In genomic region chr3:142878901-142879300, GRCh38 we compare ENCODE assay signal across 26 cellular contexts. TPM values are rescaled to one million over a fixed set of nuclear protein-coding genes. Genes with fewer than 3 reads are reported as not detected.
DNase-seq lines count a peak whose midpoint lies in the region; ATAC-seq, FAIRE-seq and TF ChIP-seq lines count a peak whose summit lies in the region.
"Had no signal": no experiment of that assay in that cellular context is flagged by ENCODE, and none has a peak within 500 bp of the region (broad histone marks: within the 10 kb centered on the region; RNA-seq: fewer than 3 reads in every experiment).

No MANE protein-coding gene starts in this region.

- H3K27ac Mint-ChIP-seq in CD4-positive, alpha-beta memory T cell, result no peak overlapping the region
- H3K27ac Mint-ChIP-seq: CD14-positive monocyte; CD4-positive, alpha-beta T cell had no signal

- POLR2A ChIA-PET in HEK293 (lab: Yijun Ruan, JAX), result no interaction called here
- POLR2A ChIA-PET in K562 (lab: Yijun Ruan, JAX), result no interaction called here
- POLR2A ChIA-PET in CD4-positive, alpha-beta memory T cell (lab: Charles Lee; ENCODE audit: partially characterized antibody), result no interaction called here

- no peaks in the 10 kb centered on the region for H3F3A ChIP-seq in smooth muscle cell (ENCODE audit: low read depth)

- H3K9me1 ChIP-seq in K562 (ENCODE audit: control insufficient read depth, insufficient read depth, low read length), result no peaks in the 10 kb centered on the region

- H3K4me3 ChIP-seq in HEK293 (ENCODE audit: low read depth, low read length), result no peak overlapping the region
- H3K4me3 ChIP-seq in K562, result no peak overlapping the region
- H3K4me3 ChIP-seq in smooth muscle cell, result no peak overlapping the region
- no peak overlapping the region for H3K4me3 ChIP-seq in CD4-positive, alpha-beta memory T cell (ENCODE audit: low read length in 2 of 2)
- H3K4me3 ChIP-seq: A549; BLaER1 treated with 17β-estradiol and CSF1 and Interleukin-3, amounts not matched to agents 10 nM and 100 nM; HAP-1 had no signal

- H3K79me2 ChIP-seq in K562 (ENCODE audit: control insufficient read depth, insufficient read depth, low read length) (no peaks in the 10 kb centered on the region), smooth muscle cell (ENCODE audit: low read depth) (peaks cover 12% of the 10 kb centered on the region)

- TF ChIP-seq RAD21 in K562 (CRISPR knock-in tag; conservative IDR thresholded peaks at IDR 0.05 in 1 of 2, IDR thresholded peaks at IDR 0.05 in 1 of 2), result no peak

- in situ Hi-C loops in K562 (cut with MboI), result no loop called here

- ATAC-seq in K562, result no peak
- ATAC-seq: A549 had no signal

- H3K9me3 Mint-ChIP-seq in CD4-positive, alpha-beta memory T cell, result no peaks in the 10 kb centered on the region
- H3K9me3 Mint-ChIP-seq: CD4-positive, alpha-beta T cell had no signal

- DNase-seq in NOMO-1 treated with DMSO at 0.1 percent for 48 hours (lab: John Stamatoyannopoulos, UW; ENCODE audit: unreplicated experiment) (peak; percentile 13), NOMO-1 treated with dmso at 0.1 percent for 144 hours (lab: John Stamatoyannopoulos, UW; ENCODE audit: unreplicated experiment) (no peak), K562 (ENCODE audit: extremely low read depth in 1 of 4, low spot score in 3 of 4) (no peak), smooth muscle cell (lab: John Stamatoyannopoulos, UW; ENCODE audit: unreplicated experiment) (no peak), NCI-H2227 (lab: John Stamatoyannopoulos, UW; ENCODE audit: unreplicated experiment) (no peak), middle frontal gyrus (ENCODE audit: extremely low spot score, low spot score) (no peak)
- no peak for DNase-seq in CD4-positive, alpha-beta memory T cell
- DNase-seq: ACHN; AML-193; BE2C; Calu3; CD4-positive, alpha-beta T cell; COR-L47; DMS153; DND-41; GDM1; GOT3 had no signal

- H4K20me1 ChIP-seq in K562 (replicated peaks; ENCODE audit: control insufficient read depth, insufficient read depth, low read length) (no peaks in the 10 kb centered on the region), smooth muscle cell (ENCODE audit: low read depth) (no peaks in the 10 kb centered on the region)
- H4K20me1 ChIP-seq: BLaER1 treated with 17β-estradiol and CSF1 and Interleukin-3, amounts not matched to agents 10 nM and 100 nM had no signal

- H3K27me3 ChIP-seq in K562 (ENCODE audit: control insufficient read depth in 2 of 2, insufficient read depth in 2 of 2, low read length in 2 of 2) (no peaks in the 10 kb centered on the region; a peak in 1 of 5 replicates), smooth muscle cell (ENCODE audit: low read depth) (no peaks in the 10 kb centered on the region)
- no peaks in the 10 kb centered on the region for H3K27me3 ChIP-seq in CD4-positive, alpha-beta memory T cell (ENCODE audit: insufficient read depth, low read length)
- H3K27me3 ChIP-seq: BE2C; BLaER1 treated with 17β-estradiol and CSF1 and Interleukin-3, amounts not matched to agents 10 nM and 100 nM had no signal

- H2AFZ ChIP-seq in K562 (ENCODE audit: low read depth, low read length) (peak overlapping the region; percentile 75), smooth muscle cell (ENCODE audit: low read depth) (peak overlapping the region; percentile 33)

- TF ChIP-seq CTCF in HEK293 (tag by site-specific recombination; IDR thresholded peaks at IDR 0.05), result no peak
- no peak for TF ChIP-seq CTCF in K562 (IDR thresholded peaks at IDR 0.05 in 2 of 3, conservative IDR thresholded peaks at IDR 0.05 in 1 of 3; ENCODE audit: insufficient read depth in 2 of 3, low read depth in 1 of 3, low read length in 3 of 3)
- no peak for TF ChIP-seq CTCF in smooth muscle cell (IDR thresholded peaks at IDR 0.05; ENCODE audit: borderline replicate concordance, insufficient read depth, poor library complexity, severe bottlenecking)

- H3K4me2 ChIP-seq in K562 (ENCODE audit: insufficient read depth, low read length), result no peak overlapping the region; the same call in 1 of the 2 replicates
- H3K4me2 ChIP-seq in smooth muscle cell, result no peak overlapping the region
- H3K4me2 ChIP-seq: A549; BLaER1 treated with 17β-estradiol and CSF1 and Interleukin-3, amounts not matched to agents 10 nM and 100 nM had no signal

- CTCF ChIA-PET in HEK293 (lab: Yijun Ruan, JAX) (no interaction called here), K562 (lab: Yijun Ruan, JAX; ENCODE audit: low intra/inter-chr PET ratio) (no interaction called here)
- CTCF ChIA-PET in CD4-positive, alpha-beta memory T cell (lab: Charles Lee; ENCODE audit: partially characterized antibody), result no interaction called here

- H3K27me3 Mint-ChIP-seq in CD4-positive, alpha-beta memory T cell, result peaks cover 7 to 10% of the 10 kb centered on the region in 2 donors

- no peak overlapping the region for H3K9ac ChIP-seq in K562 (ENCODE audit: insufficient read depth in 1 of 2, low read depth in 2 of 2, low read length in 2 of 2)
- no peak overlapping the region for H3K9ac ChIP-seq in smooth muscle cell (ENCODE audit: low read depth)
- H3K9ac ChIP-seq: BLaER1 treated with 17β-estradiol and CSF1 and Interleukin-3, amounts not matched to agents 10 nM and 100 nM had no signal

- no peaks in the 10 kb centered on the region for H3K36me3 ChIP-seq in HEK293 (ENCODE audit: control insufficient read depth in 2 of 2, insufficient read depth in 1 of 2, low read length in 2 of 2)
- H3K36me3 ChIP-seq in K562 (ENCODE audit: control insufficient read depth, insufficient read depth, low read length), result no peaks in the 10 kb centered on the region
- no peaks in the 10 kb centered on the region for H3K36me3 ChIP-seq in smooth muscle cell (ENCODE audit: low read depth)
- H3K36me3 ChIP-seq in CD4-positive, alpha-beta memory T cell (ENCODE audit: insufficient read depth, low read length), result no peaks in the 10 kb centered on the region
- H3K36me3 ChIP-seq: BE2C; BLaER1 treated with 17β-estradiol and CSF1 and Interleukin-3, amounts not matched to agents 10 nM and 100 nM; HAP-1 had no signal

- no peak for TF ChIP-seq POLR2A in K562 (conservative IDR thresholded peaks at IDR 0.05)

- no peaks in the 10 kb centered on the region for H3K36me3 Mint-ChIP-seq in CD4-positive, alpha-beta memory T cell
- H3K36me3 Mint-ChIP-seq: CD14-positive monocyte had no signal

- no peaks in the 10 kb centered on the region for H3K4me1 Mint-ChIP-seq in CD4-positive, alpha-beta memory T cell

- intact Hi-C loops in K562 (cut with micrococcal nuclease), result no loop called here
- intact Hi-C loops in CD4-positive, alpha-beta memory T cell (cut with micrococcal nuclease), result no loop called here

- no peak for TF ChIP-seq EP300 in K562 (IDR thresholded peaks at IDR 0.05; ENCODE audit: low read length)

- no peak for FAIRE-seq in K562 (lab: Jason Lieb, UNC)
- FAIRE-seq: A549, GM12891, GM18507, H54 had no signal

- no peaks in the 10 kb centered on the region for H3K4me1 ChIP-seq in HEK293 (ENCODE audit: control insufficient read depth, insufficient read depth, low read length)
- H3K4me1 ChIP-seq in K562 (replicated peaks in 1 of 2; ENCODE audit: control insufficient read depth in 2 of 2, insufficient read depth in 2 of 2, low read length in 2 of 2), result peaks cover 0 to 7% of the 10 kb centered on the region in 2 experiments; a peak in 1 of 5 replicates
- no peaks in the 10 kb centered on the region for H3K4me1 ChIP-seq in smooth muscle cell (ENCODE audit: low read depth)
- H3K4me1 ChIP-seq in CD4-positive, alpha-beta memory T cell (ENCODE audit: insufficient read depth, low read length), result no peaks in the 10 kb centered on the region
- H3K4me1 ChIP-seq: A549; BE2C; BLaER1 treated with 17β-estradiol and CSF1 and Interleukin-3, amounts not matched to agents 10 nM and 100 nM had no signal

- H3K4me3 Mint-ChIP-seq in CD4-positive, alpha-beta memory T cell, result no peak overlapping the region
- H3K4me3 Mint-ChIP-seq: CD14-positive monocyte; CD4-positive, alpha-beta T cell had no signal

- no TSS peak for BruUV-seq in K562 (replicated peaks; lab: Mats Ljungman, UMichigan)

- no peaks in the 10 kb centered on the region for H3K9me3 ChIP-seq in HEK293 (ENCODE audit: control insufficient read depth, insufficient read depth, low read depth, low read length)
- no peaks in the 10 kb centered on the region for H3K9me3 ChIP-seq in K562 (replicated peaks; ENCODE audit: control insufficient read depth, insufficient read depth, low read depth, low read length)
- H3K9me3 ChIP-seq in smooth muscle cell (replicated peaks; ENCODE audit: low read depth), result no peaks in the 10 kb centered on the region
- no peaks in the 10 kb centered on the region for H3K9me3 ChIP-seq in CD4-positive, alpha-beta memory T cell (ENCODE audit: control insufficient read depth in 1 of 2, low read length in 2 of 2)
- H3K9me3 ChIP-seq: A549; BE2C; BLaER1 treated with 17β-estradiol and CSF1 and Interleukin-3, amounts not matched to agents 10 nM and 100 nM; HAP-1 had no signal

- H3K27ac ChIP-seq in HEK293 (ENCODE audit: extremely low read depth, low read depth, low read length) (no peak overlapping the region), K562 (ENCODE audit: extremely low read depth, low read depth, low read length) (no peak overlapping the region), smooth muscle cell (ENCODE audit: low read depth) (peak overlapping the region; percentile 5)
- no peak overlapping the region for H3K27ac ChIP-seq in CD4-positive, alpha-beta memory T cell (ENCODE audit: low read depth, low read length)
- H3K27ac ChIP-seq: 22Rv1; A549; BLaER1 treated with 17β-estradiol and CSF1 and Interleukin-3, amounts not matched to agents 10 nM and 100 nM had no signal

TF ChIP-seq in K562, 482 proteins besides CTCF, POLR2A, EP300 and RAD21 (continues in another document):
- no peak for TF ChIP-seq ELF1 (tag; IDR thresholded peaks at IDR 0.05)

RNA-seq across cellular contexts. Expression of gene PCOLCE2, which starts 10.0 kb away (rescaled TPM):
- 4.6 and 8.1 TPM in 2 replicates for total RNA-seq in K562 (2011; cell fraction: chromatin; rRNA removed; ENCODE audit: low replicate concordance)
- 3.2 and 3.3 TPM in 2 replicates for total RNA-seq in K562 (2011; cell fraction: nucleolus; rRNA removed)
- total RNA-seq in K562 (2011; cell fraction: nucleoplasm; rRNA removed), result 6.0 and 6.3 TPM in 2 replicates
- total RNA-seq in K562 (2014; rRNA removed), result 0.73 and 0.86 TPM in 2 replicates
- total RNA-seq in K562 (2014; rRNA removed; fragmentation: Illumina TruSeq; extraction: Trizol), result 0.65 and 0.83 TPM in 2 replicates
- total RNA-seq in K562 (2015; rRNA removed; fragmentation: Illumina TruSeq; extraction: Trizol), result 0.40 and 0.49 TPM in 2 replicates
- total RNA-seq in K562 (2021), result 0.49 and 1.0 TPM in 2 replicates
- polyA plus RNA-seq in K562 (2011; rRNA removed), result 1.1 and 1.2 TPM in 2 replicates
- 0.58 and 0.73 TPM in 2 replicates for polyA plus RNA-seq in K562 (2011; cell fraction: cytosol; rRNA removed)
- 0.76 and 0.98 TPM in 2 replicates for polyA plus RNA-seq in K562 (2011; cell fraction: nucleus; rRNA removed)
- polyA plus RNA-seq in K562 (2012), result 0.18 and 0.29 TPM in 2 replicates
- polyA plus RNA-seq in K562 (2014; fragmentation: Illumina TruSeq; extraction: Trizol), result 0.64 and 0.72 TPM in 2 replicates
- polyA plus RNA-seq in K562 (2014; fragmentation: Nextera tagmentation; extraction: Ambion mirVana), result under 1 TPM; 0.18 to 0.39 TPM
- polyA plus RNA-seq in K562 (2014; rRNA removed), result 0.59 and 1.2 TPM in 2 replicates
- 0.91 and 1.2 TPM in 2 replicates for polyA minus RNA-seq in K562 (2011; rRNA and poly(A)+ RNA removed)
- not detected in 2 replicates for polyA minus RNA-seq in K562 (2011; cell fraction: cytosol; rRNA and poly(A)+ RNA removed)
- polyA minus RNA-seq in K562 (2011; cell fraction: nucleus; rRNA and poly(A)+ RNA removed), result 0.33 and 1.3 TPM in 2 replicates
- 32.5 and 71.3 TPM in 2 replicates for total RNA-seq in smooth muscle cell
- polyA plus RNA-seq in smooth muscle cell, result 46.6 and 80.9 TPM in 2 replicates
- not detected for total RNA-seq in CD4-positive, alpha-beta memory T cell
- not detected for polyA plus RNA-seq in CD4-positive, alpha-beta memory T cell
- total RNA-seq: CD4-positive, alpha-beta T cell had no signal
- polyA plus RNA-seq: CD14-positive monocyte had no signal
